In the genomic region with DNA sequence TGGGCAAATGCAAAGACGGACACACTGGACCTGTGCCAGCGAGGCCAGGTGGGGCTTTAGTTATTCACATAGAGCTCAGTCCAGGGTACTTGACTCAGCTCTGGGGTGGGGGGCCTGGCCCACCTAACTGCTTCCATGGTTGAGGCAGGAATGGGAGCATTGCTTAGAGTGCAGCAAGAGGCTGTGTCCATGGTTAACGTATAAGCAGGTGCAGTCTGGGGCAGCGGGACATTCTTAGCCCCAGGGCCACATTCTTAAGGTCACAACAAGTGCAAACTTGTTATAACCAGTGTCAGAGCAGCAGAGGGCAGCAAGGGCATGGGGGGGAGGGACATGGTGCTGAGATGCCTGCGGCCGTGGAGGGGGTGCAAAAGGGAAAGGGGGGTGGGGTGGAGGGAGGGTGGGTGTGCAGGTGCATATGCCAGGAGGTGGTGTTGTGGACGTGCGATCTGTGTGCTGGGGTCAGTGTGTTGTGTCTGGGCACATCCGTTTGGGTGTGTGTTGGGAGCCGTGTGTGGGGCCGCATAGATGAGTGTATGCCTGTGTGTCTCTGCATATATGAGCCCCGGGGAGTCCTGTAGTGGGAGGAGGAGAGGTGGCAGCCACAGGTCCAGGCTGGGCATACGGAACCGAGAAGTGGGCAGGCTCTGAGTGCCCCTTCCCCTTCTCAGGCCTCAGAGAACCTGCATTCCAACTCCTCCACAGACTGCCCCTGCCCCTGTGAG, we compare ENCODE assay signal across 11 cellular contexts. TPM values are rescaled to one million over a fixed set of nuclear protein-coding genes. Genes with fewer than 3 reads are reported as not detected.
A peak's percentile ranks its signal among the peaks of the same experiment; 100 is the strongest.
DNase-seq lines count a peak whose midpoint lies in the region; ATAC-seq and TF ChIP-seq lines count a peak whose summit lies in the region.
"Had no signal": no experiment of that assay in that cellular context is flagged by ENCODE, and none has a peak within 500 bp of the region (broad histone marks: within the 10 kb centered on the region; RNA-seq: fewer than 3 reads in every experiment).

No MANE protein-coding gene starts in this region.

- peak; percentile 41 for ATAC-seq in stimulated activated naive CD8-positive, alpha-beta T cell treated with anti-CD3 and anti-CD28 coated beads, Interleukin-15, amount 100 ng/mL, for 72 hours
- no peak for ATAC-seq in stimulated activated naive CD8-positive, alpha-beta T cell treated with anti-CD3 and anti-CD28 coated beads, Interleukin-15, Interleukin-2, amounts not matched to agents 100 U/mL and 50 U/mL, for 24 hours
- ATAC-seq in foreskin keratinocyte (peak; percentile 69), upper lobe of right lung (peak; percentile 18)

- H3K36me3 ChIP-seq in upper lobe of right lung, result no peaks in the 10 kb centered on the region

- intact Hi-C loops in upper lobe of right lung (cut with DNase I), result no loop called here

- no peak overlapping the region for H3K4me3 Mint-ChIP-seq in stimulated activated naive CD8-positive, alpha-beta T cell treated with anti-CD3 and anti-CD28 coated beads, Interleukin-15, amount 100 ng/mL, for 72 hours

- H3K4me1 Mint-ChIP-seq in stimulated activated naive CD8-positive, alpha-beta T cell treated with anti-CD3 and anti-CD28 coated beads, Interleukin-15, amount 100 ng/mL, for 72 hours, result no peaks in the 10 kb centered on the region

- TF ChIP-seq CTCF in foreskin keratinocyte (conservative IDR thresholded peaks at IDR 0.05) (no peak), upper lobe of right lung (IDR thresholded peaks at IDR 0.05) (no peak)

- no peak overlapping the region for H3K27ac ChIP-seq in foreskin keratinocyte
- no peak overlapping the region for H3K27ac ChIP-seq in upper lobe of right lung
- H3K27ac ChIP-seq: testis had no signal

- no peak overlapping the region for H3K27ac Mint-ChIP-seq in stimulated activated naive CD8-positive, alpha-beta T cell treated with anti-CD3 and anti-CD28 coated beads, Interleukin-15, amount 100 ng/mL, for 72 hours

- H3K4me1 ChIP-seq in foreskin keratinocyte, result no peaks in the 10 kb centered on the region
- no peaks in the 10 kb centered on the region for H3K4me1 ChIP-seq in upper lobe of right lung
- H3K4me1 ChIP-seq: testis had no signal

- no peak overlapping the region for H3K4me3 ChIP-seq in upper lobe of right lung
- H3K4me3 ChIP-seq: testis had no signal

- no peaks in the 10 kb centered on the region for H3K9me3 ChIP-seq in upper lobe of right lung
- H3K9me3 ChIP-seq: testis had no signal

- H3K27me3 Mint-ChIP-seq in stimulated activated naive CD8-positive, alpha-beta T cell treated with anti-CD3 and anti-CD28 coated beads, Interleukin-15, amount 100 ng/mL, for 72 hours, result peaks cover 20% of the 10 kb centered on the region

- no peak for DNase-seq in stimulated activated naive CD8-positive, alpha-beta T cell treated with anti-CD3 and anti-CD28 coated beads, Interleukin-15, amount 100 ng/mL, for 72 hours
- DNase-seq in stimulated activated naive CD8-positive, alpha-beta T cell treated with anti-CD3 and anti-CD28 coated beads, Interleukin-15, Interleukin-2, amounts not matched to agents 100 U/mL and 50 U/mL, for 24 hours, result no peak
- DNase-seq in foreskin keratinocyte (peak in 1 of 2 donors; percentile 25), upper lobe of right lung (peak; percentile 57), COLO668 (lab: John Stamatoyannopoulos, UW; ENCODE audit: unreplicated experiment) (no peak)
- DNase-seq in stimulated activated CD4-positive, alpha-beta T cell treated with anti-CD3 and anti-CD28 coated beads, Interleukin-4, amount 100 ng/mL, for 24 hours, result no peak
- DNase-seq: activated CD8-positive, alpha-beta memory T cell treated with anti-CD3 and anti-CD28 coated beads, Interleukin-2, amount 50 U/mL, for 4 hours; effector memory CD4-positive, alpha-beta T cell; mesenchymal stem cell; testis had no signal

- H3K9me3 Mint-ChIP-seq in stimulated activated naive CD8-positive, alpha-beta T cell treated with anti-CD3 and anti-CD28 coated beads, Interleukin-15, amount 100 ng/mL, for 72 hours, result no peaks in the 10 kb centered on the region

- H3K27me3 ChIP-seq in foreskin keratinocyte (peaks cover 63% of the 10 kb centered on the region), upper lobe of right lung (peaks cover 11% of the 10 kb centered on the region)
- H3K27me3 ChIP-seq: testis had no signal

RNA-seq across cellular contexts. Expression of a gene that starts 8.4 kb away (rescaled TPM):
- total RNA-seq in foreskin keratinocyte (not detected in 2 replicates), upper lobe of right lung (not detected)
- polyA plus RNA-seq in foreskin keratinocyte, result not detected in 2 replicates
- total RNA-seq: LHCN-M2 had no signal

RNA-seq across cellular contexts. Expression of a gene that starts 19.8 kb away (rescaled TPM):
- not detected in 2 replicates for total RNA-seq in foreskin keratinocyte
- polyA plus RNA-seq in foreskin keratinocyte, result not detected in 2 replicates
- not detected for total RNA-seq in upper lobe of right lung
- total RNA-seq: LHCN-M2 had no signal

RNA-seq across cellular contexts. Expression of a gene that starts 29.7 kb away (rescaled TPM):
- 2.7 and 2.9 TPM in 2 replicates for total RNA-seq in foreskin keratinocyte
- 1.7 TPM in 2 replicates for polyA plus RNA-seq in foreskin keratinocyte
- 7.1 TPM for total RNA-seq in upper lobe of right lung

RNA-seq across cellular contexts. Expression of a gene that starts 36.9 kb away (rescaled TPM):
- total RNA-seq in foreskin keratinocyte, result 25.2 and 28.8 TPM in 2 replicates
- 29.0 and 33.3 TPM in 2 replicates for polyA plus RNA-seq in foreskin keratinocyte
- 37.5 TPM for total RNA-seq in upper lobe of right lung

RNA-seq across cellular contexts. Expression of a gene that starts 54.0 kb away (rescaled TPM):
- total RNA-seq in foreskin keratinocyte (not detected in 2 replicates), upper lobe of right lung (5.6 TPM)
- not detected in 2 replicates for polyA plus RNA-seq in foreskin keratinocyte
